In genomic region chr7:1296727-1297475, GRCh38 we compare ENCODE assay signal across 11 cellular contexts.
"Had no signal": no experiment of that assay in that cellular context is flagged by ENCODE, and none has a peak within 500 bp of the region (broad histone marks: within the 10 kb centered on the region; RNA-seq: fewer than 3 reads in every experiment).

No MANE protein-coding gene starts in this region.

- H3K27me3 Mint-ChIP-seq: activated naive CD8-positive, alpha-beta T cell had no signal

- H3K36me3 Mint-ChIP-seq: activated CD4-positive, alpha-beta memory T cell treated with anti-CD3 and anti-CD28 coated beads for 36 hours; activated naive CD8-positive, alpha-beta T cell had no signal

- H3K9me3 Mint-ChIP-seq: activated CD4-positive, alpha-beta memory T cell treated with anti-CD3 and anti-CD28 coated beads for 36 hours; activated T-cell treated with anti-CD3 and anti-CD28 coated beads, Interleukin-2, amount 50 U/mL, for 4 hours had no signal

- H3K4me1 ChIP-seq: left lung had no signal

- DNase-seq: activated CD4-positive, alpha-beta memory T cell treated with anti-CD3 and anti-CD28 coated beads for 36 hours; activated CD4-positive, alpha-beta T cell treated with anti-CD3 and anti-CD28 coated beads for 1 hour; activated effector memory CD4-positive, alpha-beta T cell treated with anti-CD3 and anti-CD28 coated beads, Interleukin-2, amount 50 U/mL, for 16 hours; activated T-cell treated with anti-CD3 and anti-CD28 coated beads, Interleukin-2, amount 50 U/mL, for 4 hours; amygdala; left lung; mesendoderm; small intestine; T-helper 17 cell had no signal

- H3K27ac ChIP-seq: esophagus muscularis mucosa, left lung had no signal

- H3K4me3 ChIP-seq: esophagus muscularis mucosa, left lung had no signal

- ATAC-seq: activated T-cell treated with anti-CD3 and anti-CD28 coated beads, Interleukin-2, amount 50 U/mL, for 4 hours; left lung; T-helper 17 cell had no signal

- H3K4me1 Mint-ChIP-seq: T-helper 17 cell had no signal

- H3K27ac Mint-ChIP-seq: activated CD4-positive, alpha-beta memory T cell treated with anti-CD3 and anti-CD28 coated beads for 36 hours; activated naive CD8-positive, alpha-beta T cell; T-helper 17 cell had no signal

- H3K36me3 ChIP-seq: esophagus muscularis mucosa, left lung had no signal

- H3K4me3 Mint-ChIP-seq: activated CD4-positive, alpha-beta memory T cell treated with anti-CD3 and anti-CD28 coated beads for 36 hours; activated naive CD8-positive, alpha-beta T cell; activated T-cell treated with anti-CD3 and anti-CD28 coated beads, Interleukin-2, amount 50 U/mL, for 4 hours; T-helper 17 cell had no signal
